ENCODE assay signal across 17 cellular contexts in genomic region chr5:32314658-32315057, GRCh38. TPM values are rescaled to one million over a fixed set of nuclear protein-coding genes. Genes with fewer than 3 reads are reported as not detected.
DNase-seq lines count a peak whose midpoint lies in the region; ATAC-seq and TF ChIP-seq lines count a peak whose summit lies in the region.
"Had no signal": no experiment of that assay in that cellular context is flagged by ENCODE, and none has a peak within 500 bp of the region (broad histone marks: within the 10 kb centered on the region; RNA-seq: fewer than 3 reads in every experiment).

No MANE protein-coding gene starts in this region.

- no peaks in the 10 kb centered on the region for H3K4me1 ChIP-seq in prostate gland (replicated peaks)

- CTCF ChIA-PET in activated CD4-positive, alpha-beta memory T cell treated with anti-CD3 and anti-CD28 coated beads, Interleukin-2, amount 10 ng/mL, durations not matched to agents 7 days and 5 days (lab: Charles Lee) = interaction anchor here (0.6 to 1.0 kb wide), 3 partner anchors 82 to 223 kb away, joined by 3 to 4 read pairs (median 3); no protein-coding TSS in a partner anchor

- H3K9me3 ChIP-seq in prostate gland = no peaks in the 10 kb centered on the region

- no peak for DNase-seq in activated T-cell treated with anti-CD3 and anti-CD28 coated beads, Interleukin-2, amount 50 U/mL, for 4 hours
- DNase-seq in activated T-cell treated with anti-CD3 and anti-CD28 coated beads for 4 hours = no peak
- DNase-seq in activated CD4-positive, alpha-beta memory T cell treated with anti-CD3 and anti-CD28 coated beads, Interleukin-2, amount 10 ng/mL, durations not matched to agents 7 days and 5 days = no peak
- no peak for DNase-seq in endothelial cell (ENCODE audit: low spot score)
- DNase-seq in prostate gland (ENCODE audit: low spot score) = no peak
- no peak for DNase-seq in effector CD4-positive, alpha-beta T cell
- no peak for DNase-seq in ureter (ENCODE audit: low spot score)
- DNase-seq: activated CD4-positive, CD25-positive, alpha-beta regulatory T cell treated with anti-CD3 and anti-CD28 coated beads, Interleukin-2, amount 50 U/mL, for 72 hours; activated gamma-delta T cell treated with Interleukin-2 at 50 U/mL for 16 hours; central memory CD4-positive, alpha-beta T cell; DMS 273 treated with DMSO at 0.1 percent for 48 hours; NCI-H1694 treated with DMSO at 0.1 percent for 48 hours; stimulated activated CD4-positive, alpha-beta T cell treated with anti-CD3 and anti-CD28 coated beads, Interleukin-4, amount 100 ng/mL, for 24 hours; trophoblast cell had no signal

- H3K4me3 Mint-ChIP-seq in activated T-cell treated with anti-CD3 and anti-CD28 coated beads, Interleukin-2, amount 50 U/mL, for 4 hours = peak overlapping the region; percentile 41
- H3K4me3 Mint-ChIP-seq in activated CD4-positive, alpha-beta memory T cell treated with anti-CD3 and anti-CD28 coated beads, Interleukin-2, amount 10 ng/mL, durations not matched to agents 7 days and 5 days = peak overlapping the region; percentile 35
- H3K4me3 Mint-ChIP-seq in endothelial cell (ENCODE audit: unreplicated experiment) = peak overlapping the region; percentile 65

- H3K27ac ChIP-seq in prostate gland = peak overlapping the region; percentile 88 to 99

- peaks cover 21% of the 10 kb centered on the region for H3K4me1 Mint-ChIP-seq in activated T-cell treated with anti-CD3 and anti-CD28 coated beads, Interleukin-2, amount 50 U/mL, for 4 hours (ENCODE audit: low read depth)
- peaks cover 26% of the 10 kb centered on the region for H3K4me1 Mint-ChIP-seq in activated CD4-positive, alpha-beta memory T cell treated with anti-CD3 and anti-CD28 coated beads, Interleukin-2, amount 10 ng/mL, durations not matched to agents 7 days and 5 days
- peaks cover 19% of the 10 kb centered on the region for H3K4me1 Mint-ChIP-seq in endothelial cell (ENCODE audit: unreplicated experiment)

- no peaks in the 10 kb centered on the region for H3K36me3 ChIP-seq in prostate gland

- POLR2A ChIA-PET in activated CD4-positive, alpha-beta memory T cell treated with anti-CD3 and anti-CD28 coated beads, Interleukin-2, amount 10 ng/mL, durations not matched to agents 7 days and 5 days (lab: Charles Lee) = interaction anchor here (1.2 kb wide), 1 partner anchor 142 kb away, joined by 3 read pairs; no protein-coding TSS in a partner anchor

- H3K4me3 ChIP-seq in prostate gland = no peak overlapping the region
- H3K4me3 ChIP-seq: lung had no signal

- intact Hi-C loops in prostate gland (cut with DNase I) = loop anchor here (5.0 to 10.0 kb wide), 3 partner anchors 82 to 220 kb away; partner anchors contain the start of gene GOLPH3

- no peaks in the 10 kb centered on the region for H3K27me3 ChIP-seq in prostate gland (replicated peaks; ENCODE audit: insufficient read depth)

- ATAC-seq in activated T-cell treated with anti-CD3 and anti-CD28 coated beads, Interleukin-2, amount 50 U/mL, for 4 hours = no peak
- no peak for ATAC-seq in SK-N-SH treated with all-trans-retinoic acid at 6 μM for 48 hours
- ATAC-seq: Panc1 had no signal

- 73% methylated on average over 5 of the region's 5 CpGs for WGBS in prostate gland

- no peaks in the 10 kb centered on the region for H3K27me3 Mint-ChIP-seq in activated T-cell treated with anti-CD3 and anti-CD28 coated beads, Interleukin-2, amount 50 U/mL, for 4 hours (ENCODE audit: low read depth)
- no peaks in the 10 kb centered on the region for H3K27me3 Mint-ChIP-seq in activated CD4-positive, alpha-beta memory T cell treated with anti-CD3 and anti-CD28 coated beads, Interleukin-2, amount 10 ng/mL, durations not matched to agents 7 days and 5 days
- H3K27me3 Mint-ChIP-seq in endothelial cell (ENCODE audit: unreplicated experiment) = peaks cover 15% of the 10 kb centered on the region

- no peak for TF ChIP-seq POLR2A in prostate gland (IDR thresholded peaks at IDR 0.05)

- no peaks in the 10 kb centered on the region for H3K36me3 Mint-ChIP-seq in activated T-cell treated with anti-CD3 and anti-CD28 coated beads, Interleukin-2, amount 50 U/mL, for 4 hours (ENCODE audit: insufficient read depth)
- H3K36me3 Mint-ChIP-seq in activated CD4-positive, alpha-beta memory T cell treated with anti-CD3 and anti-CD28 coated beads, Interleukin-2, amount 10 ng/mL, durations not matched to agents 7 days and 5 days (ENCODE audit: low read depth) = peaks cover 14% of the 10 kb centered on the region
- H3K36me3 Mint-ChIP-seq in endothelial cell (ENCODE audit: low read depth, unreplicated experiment) = peaks cover 6% of the 10 kb centered on the region

- H3K27ac Mint-ChIP-seq in activated CD4-positive, alpha-beta memory T cell treated with anti-CD3 and anti-CD28 coated beads, Interleukin-2, amount 10 ng/mL, durations not matched to agents 7 days and 5 days = peak overlapping the region; percentile 38
- no peak overlapping the region for H3K27ac Mint-ChIP-seq in endothelial cell (ENCODE audit: unreplicated experiment)

- no peak for TF ChIP-seq CTCF in endothelial cell (IDR thresholded peaks at IDR 0.05; ENCODE audit: unreplicated experiment)
- TF ChIP-seq CTCF in prostate gland (IDR thresholded peaks at IDR 0.05) = no peak

- no peaks in the 10 kb centered on the region for H3K9me3 Mint-ChIP-seq in activated T-cell treated with anti-CD3 and anti-CD28 coated beads, Interleukin-2, amount 50 U/mL, for 4 hours
- no peaks in the 10 kb centered on the region for H3K9me3 Mint-ChIP-seq in activated CD4-positive, alpha-beta memory T cell treated with anti-CD3 and anti-CD28 coated beads, Interleukin-2, amount 10 ng/mL, durations not matched to agents 7 days and 5 days
- H3K9me3 Mint-ChIP-seq in endothelial cell (ENCODE audit: unreplicated experiment) = no peaks in the 10 kb centered on the region

TF ChIP-seq in SK-N-SH treated with all-trans-retinoic acid at 6 μM for 48 hours, 23 proteins besides CTCF, POLR2A, EP300 and RAD21:
- TF ChIP-seq ZNF70 (CRISPR knock-in tag; IDR thresholded peaks at IDR 0.05) (no peak), TCF4 (CRISPR knock-in tag; IDR thresholded peaks at IDR 0.05; ENCODE audit: borderline replicate concordance) (no peak), CSDC2 (CRISPR knock-in tag; IDR thresholded peaks at IDR 0.05) (no peak), RARB (CRISPR knock-in tag; IDR thresholded peaks at IDR 0.05) (no peak), ZNF8 (CRISPR knock-in tag; IDR thresholded peaks at IDR 0.05) (no peak), ISL1 (CRISPR knock-in tag; IDR thresholded peaks at IDR 0.05) (no peak), CSRNP3 (CRISPR knock-in tag; IDR thresholded peaks at IDR 0.05) (no peak), ZC3H10 (CRISPR knock-in tag; IDR thresholded peaks at IDR 0.05) (no peak), GLIS3 (CRISPR knock-in tag; IDR thresholded peaks at IDR 0.05) (no peak), ARNTL (CRISPR knock-in tag; IDR thresholded peaks at IDR 0.05; ENCODE audit: borderline replicate concordance, low read depth) (no peak), TOX (CRISPR knock-in tag; IDR thresholded peaks at IDR 0.05; ENCODE audit: borderline replicate concordance) (no peak)

RNA-seq across cellular contexts. Expression of gene MTMR12, which starts 1.9 kb away (rescaled TPM):
- total RNA-seq in activated T-cell treated with anti-CD3 and anti-CD28 coated beads, Interleukin-2, amount 50 U/mL, for 4 hours = 10 to 100 TPM; 19.9 to 23.9 (median 22.8) TPM
- 10 to 100 TPM; 28.6 to 29.6 TPM for total RNA-seq in activated CD4-positive, alpha-beta memory T cell treated with anti-CD3 and anti-CD28 coated beads, Interleukin-2, amount 10 ng/mL, durations not matched to agents 7 days and 5 days
- total RNA-seq in endothelial cell (ENCODE audit: unreplicated experiment) (39.4 TPM), prostate gland (10 to 100 TPM; 43.1 to 70.7 TPM), ureter (33.4 TPM)
